32 cellular contexts compared by ENCODE assay signal in the genomic region with DNA sequence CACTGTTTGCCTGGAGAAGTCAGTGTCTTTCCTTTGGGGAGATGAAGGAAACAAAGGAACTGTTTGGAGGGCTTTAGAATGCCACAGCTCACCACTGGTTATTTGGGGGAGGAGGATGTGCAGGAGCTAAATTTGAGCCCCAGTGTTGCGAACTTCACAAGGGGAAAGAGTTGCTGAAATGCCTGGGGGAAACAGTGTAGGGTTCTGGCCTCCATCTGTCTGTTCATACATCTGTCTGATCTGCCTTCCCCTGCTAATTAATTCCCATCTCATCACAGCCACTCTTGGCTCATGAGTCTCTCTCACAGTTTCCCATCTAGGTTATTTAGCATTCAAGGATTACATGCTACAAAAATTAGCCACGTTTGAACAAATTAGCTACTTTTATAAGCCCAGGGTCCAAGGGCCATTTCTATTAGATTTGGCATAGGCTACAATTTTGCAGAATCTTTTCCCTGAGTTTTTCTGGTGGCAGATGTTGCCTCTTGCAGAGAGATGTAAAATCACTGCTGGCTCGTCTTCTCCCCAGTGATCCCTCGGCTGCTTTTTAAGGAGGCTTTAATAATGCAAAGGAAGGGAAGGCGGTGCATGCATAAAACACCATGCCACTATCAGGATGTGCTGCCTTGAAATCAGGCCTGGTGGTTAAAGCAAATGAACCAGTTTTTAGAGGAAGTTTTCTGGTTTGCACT. TPM values are rescaled to one million over a fixed set of nuclear protein-coding genes. Genes with fewer than 3 reads are reported as not detected.
DNase-seq lines count a peak whose midpoint lies in the region; ATAC-seq and TF ChIP-seq lines count a peak whose summit lies in the region.
"Had no signal": no experiment of that assay in that cellular context is flagged by ENCODE, and none has a peak within 500 bp of the region (broad histone marks: within the 10 kb centered on the region; RNA-seq: fewer than 3 reads in every experiment).

No MANE protein-coding gene starts in this region.

- H3K9me3 ChIP-seq in PC-9 (ENCODE audit: insufficient read depth, low read depth): no peaks in the 10 kb centered on the region
- H3K9me3 ChIP-seq: adrenal gland, gastrocnemius medialis, tibial artery, vagina had no signal

- no peaks in the 10 kb centered on the region for H3K36me3 ChIP-seq in PC-9 (ENCODE audit: low read depth)
- H3K36me3 ChIP-seq: adrenal gland, brain microvascular endothelial cell, gastrocnemius medialis, tibial artery, vagina had no signal

- peak overlapping the region in 2 of 3 experiments; percentile 1 to 5 for H3K27ac Mint-ChIP-seq in nephron
- H3K27ac Mint-ChIP-seq: activated CD4-positive, alpha-beta memory T cell treated with anti-CD3 and anti-CD28 coated beads, Interleukin-2, amount 10 ng/mL, durations not matched to agents 7 days and 5 days; activated naive CD4-positive, alpha-beta T cell treated with anti-CD3 and anti-CD28 coated beads, Interleukin-2, amount 10 ng/mL, durations not matched to agents 7 days and 5 days; CD8-positive, alpha-beta T cell; progenitor cell of endocrine pancreas; T-helper 17 cell had no signal

- H3K27me3 ChIP-seq in dorsolateral prefrontal cortex (peaks cover 0 to 19% (median 0%) of the 10 kb centered on the region in 45 donors), PC-9 (ENCODE audit: insufficient read depth, low read depth) (peaks cover 33% of the 10 kb centered on the region)
- H3K27me3 ChIP-seq: vagina had no signal

- H3K36me3 Mint-ChIP-seq in nephron (ENCODE audit: low read depth): no peaks in the 10 kb centered on the region
- H3K36me3 Mint-ChIP-seq: activated naive CD4-positive, alpha-beta T cell treated with anti-CD3 and anti-CD28 coated beads, Interleukin-2, amount 10 ng/mL, durations not matched to agents 7 days and 5 days; CD8-positive, alpha-beta T cell had no signal

- DNase-seq in DMS 273 treated with DMSO at 0.1 percent for 48 hours (lab: John Stamatoyannopoulos, UW) (peak; percentile 58), NCI-H2171 (lab: John Stamatoyannopoulos, UW) (peak; percentile 20), dorsolateral prefrontal cortex (no peak), germinal center (ENCODE audit: low spot score) (no peak), hypothalamus (lab: John Stamatoyannopoulos, UW) (no peak), PC-9 (no peak)
- DNase-seq: activated CD4-positive, alpha-beta memory T cell treated with anti-CD3 and anti-CD28 coated beads, Interleukin-2, amount 10 ng/mL, durations not matched to agents 7 days and 5 days; activated CD8-positive, alpha-beta memory T cell treated with anti-CD3 and anti-CD28 coated beads, Interleukin-2, amount 50 U/mL, for 48 hours; activated naive CD4-positive, alpha-beta T cell treated with anti-CD3 and anti-CD28 coated beads, Interleukin-2, amount 10 ng/mL, durations not matched to agents 7 days and 5 days; adrenal gland; brain microvascular endothelial cell; CD8-positive, alpha-beta T cell; gastrocnemius medialis; MV-4-11; NCI-H146; NCI-H510A; stimulated activated CD4-positive, alpha-beta T cell treated with anti-CD3 and anti-CD28 coated beads, Interleukin-12 subunit alpha, Interleukin-12 subunit beta, amount 100 ng/mL, for 4 hours; stimulated activated CD4-positive, alpha-beta T cell treated with anti-CD3 and anti-CD28 coated beads, Interleukin-4, amount 100 ng/mL, for 1 hour; T-helper 17 cell; tibial artery had no signal

- H3K4me1 ChIP-seq in PC-9 (replicated peaks; ENCODE audit: insufficient read depth): no peaks in the 10 kb centered on the region
- H3K4me1 ChIP-seq: adrenal gland, gastrocnemius medialis, tibial artery, vagina had no signal

- H3K79me2 ChIP-seq in PC-9 (ENCODE audit: low read depth): no peaks in the 10 kb centered on the region

- H4K20me1 ChIP-seq in PC-9 (ENCODE audit: insufficient read depth): no peaks in the 10 kb centered on the region

- H3K9me2 ChIP-seq in PC-9 (ENCODE audit: insufficient read depth): no peaks in the 10 kb centered on the region

- H2AFZ ChIP-seq in PC-9: no peak overlapping the region

- H3K27ac ChIP-seq in dorsolateral prefrontal cortex (peak overlapping the region in 55 of 59 donors; percentile 18 to 91 (median 71)), PC-9 (no peak overlapping the region)
- H3K27ac ChIP-seq: adrenal gland, brain microvascular endothelial cell, gastrocnemius medialis, tibial artery, vagina had no signal

- peaks cover 24% of the 10 kb centered on the region for H3K27me3 Mint-ChIP-seq in nephron (ENCODE audit: low read depth)
- H3K27me3 Mint-ChIP-seq: IgD-negative memory B cell had no signal

- H3K4me3 Mint-ChIP-seq in nephron: no peak overlapping the region
- H3K4me3 Mint-ChIP-seq: activated CD4-positive, alpha-beta memory T cell treated with anti-CD3 and anti-CD28 coated beads, Interleukin-2, amount 10 ng/mL, durations not matched to agents 7 days and 5 days; activated naive CD4-positive, alpha-beta T cell treated with anti-CD3 and anti-CD28 coated beads, Interleukin-2, amount 10 ng/mL, durations not matched to agents 7 days and 5 days; CD8-positive, alpha-beta T cell; IgD-negative memory B cell; T-helper 17 cell had no signal

- CTCF ChIA-PET in PC-9 (lab: Charles Lee): no interaction called here

- no peak overlapping the region for H3K4me3 ChIP-seq in dorsolateral prefrontal cortex
- H3K4me3 ChIP-seq in PC-9: no peak overlapping the region
- H3K4me3 ChIP-seq: adrenal gland, gastrocnemius medialis, GM12878, tibial artery, vagina had no signal

- POLR2A ChIA-PET in PC-9 (lab: Charles Lee; ENCODE audit: unreplicated experiment): no interaction called here

- no peaks in the 10 kb centered on the region for H3F3A ChIP-seq in PC-9 (ENCODE audit: insufficient read depth, low read depth)

- no peak for ATAC-seq in GM19351 (IDR thresholded peaks at IDR 0.05; ENCODE audit: unreplicated experiment)
- ATAC-seq: CD8-positive, alpha-beta T cell; gastrocnemius medialis; GM12878; Right ventricle myocardium inferior; sciatic nerve; T-helper 17 cell had no signal

- H3K4me2 ChIP-seq in PC-9: no peak overlapping the region

- intact Hi-C loops in dorsolateral prefrontal cortex (cut with DNase I): no loop called here
- intact Hi-C loops in PC-9 (cut with micrococcal nuclease; ENCODE audit: unreplicated experiment): no loop called here

- H3K4me1 Mint-ChIP-seq in nephron: peaks cover 22% of the 10 kb centered on the region
- H3K4me1 Mint-ChIP-seq: activated CD4-positive, alpha-beta memory T cell treated with anti-CD3 and anti-CD28 coated beads, Interleukin-2, amount 10 ng/mL, durations not matched to agents 7 days and 5 days had no signal

- BruUV-seq in PC-9 (replicated peaks; lab: Mats Ljungman, UMichigan): no TSS peak

- no peak for TF ChIP-seq CTCF in dorsolateral prefrontal cortex (IDR thresholded peaks at IDR 0.05 in 54 of 56, conservative IDR thresholded peaks at IDR 0.05 in 2 of 56; ENCODE audit: low read depth in 1 of 56, partially characterized antibody in 56 of 56)
- no peak for TF ChIP-seq CTCF in nephron (IDR thresholded peaks at IDR 0.05; ENCODE audit: unreplicated experiment in 3 of 3)
- no peak for TF ChIP-seq CTCF in PC-9 (conservative IDR thresholded peaks at IDR 0.05)

- H3K9me3 Mint-ChIP-seq in nephron: peaks cover 3% of the 10 kb centered on the region
- H3K9me3 Mint-ChIP-seq: activated CD4-positive, alpha-beta memory T cell treated with anti-CD3 and anti-CD28 coated beads, Interleukin-2, amount 10 ng/mL, durations not matched to agents 7 days and 5 days; IgD-negative memory B cell had no signal

RNA-seq across cellular contexts. Expression of a gene that starts 35.1 kb away (rescaled TPM):
- total RNA-seq in dorsolateral prefrontal cortex (100 to 1,000 TPM in 107 of 120 experiments, 10 to 100 TPM in 13; 43.3 to 246 (median 148) TPM), PC-9 (2021) (3.5 and 3.8 TPM in 2 replicates)
- total RNA-seq: endothelial cell of umbilical vein, myocyte had no signal

RNA-seq across cellular contexts. Expression of a gene that starts 57.6 kb away (rescaled TPM):
- total RNA-seq in dorsolateral prefrontal cortex (under 1 TPM in 2 of 120 experiments, not detected in 118; 0.55 to 0.88 TPM), PC-9 (2021) (not detected in 2 replicates)
- total RNA-seq: activated CD4-positive, alpha-beta memory T cell treated with anti-CD3 and anti-CD28 coated beads, Interleukin-2, amount 10 ng/mL, durations not matched to agents 7 days and 5 days; adrenal gland; CD8-positive, alpha-beta T cell; cerebellum; endothelial cell of umbilical vein; gastrocnemius medialis; GM12878; liver; myocyte; progenitor cell of endocrine pancreas; Right ventricle myocardium inferior; T-helper 17 cell; vagina had no signal

Comparison
In these comparisons a context has a peak if more than half of its experiments do, and no peak if none do; other contexts are left out.
1. DNase-seq: peak in DMS 273 treated with DMSO at 0.1 percent for 48 hours (single experiment) and NCI-H2171 (single experiment); none in dorsolateral prefrontal cortex (0 of 10), germinal center (single experiment), hypothalamus (0 of 51) and PC-9 (0 of 2).